ENCODE assay signal across 24 cellular contexts in genomic region chr3:105770410-105770809, GRCh38.
"Had no signal": no experiment of that assay in that cellular context is flagged by ENCODE, and none has a peak within 500 bp of the region (broad histone marks: within the 10 kb centered on the region; RNA-seq: fewer than 3 reads in every experiment).

No MANE protein-coding gene starts in this region.

- H3K4me3 Mint-ChIP-seq: activated naive CD4-positive, alpha-beta T cell treated with anti-CD3 and anti-CD28 coated beads, Interleukin-2, amount 10 ng/mL, durations not matched to agents 7 days and 5 days; mesothelial cell of epicardium; nephron; T-helper 2 cell treated with Interferon-gamma antibody and Interleukin-4, amounts not matched to agents 5 μg/mL and 100 μg/mL, for 36 hours; type B pancreatic cell; WTC11 had no signal

- H3K9me3 ChIP-seq: adrenal gland, ascending aorta, esophagus muscularis mucosa, left lung, neutrophil, ovary, prostate gland, SK-N-SH, stomach, suprapubic skin, vagina had no signal

- H3K36me3 Mint-ChIP-seq: WTC11 had no signal

- H3K4me3 ChIP-seq: adrenal gland, ascending aorta, esophagus muscularis mucosa, left lung, ovary, prostate gland, stomach, suprapubic skin, vagina had no signal

- H3K4me1 ChIP-seq: ascending aorta, prostate gland, suprapubic skin, vagina had no signal

- H3K9me3 Mint-ChIP-seq: nephron, WTC11 had no signal

- DNase-seq: activated effector memory CD4-positive, alpha-beta T cell treated with anti-CD3 and anti-CD28 coated beads, Interleukin-2, amount 50 U/mL, for 16 hours; activated naive CD4-positive, alpha-beta T cell treated with anti-CD3 and anti-CD28 coated beads, Interleukin-2, amount 10 ng/mL, durations not matched to agents 7 days and 5 days; adrenal gland; brain microvascular endothelial cell; central memory CD4-positive, alpha-beta T cell; effector memory CD4-positive, alpha-beta T cell; left lung; mammary epithelial cell; ovary; SK-N-SH; stimulated activated CD4-positive, alpha-beta T cell treated with anti-CD3 and anti-CD28 coated beads, Interleukin-12 subunit alpha, Interleukin-12 subunit beta, amount 100 ng/mL, for 4 hours; stimulated activated CD4-positive, alpha-beta T cell treated with anti-CD3 and anti-CD28 coated beads, Interleukin-4, amount 100 ng/mL, for 4 hours; stomach had no signal

- H3K36me3 ChIP-seq: adrenal gland, ascending aorta, brain microvascular endothelial cell, left lung, neutrophil, ovary, prostate gland, suprapubic skin, vagina had no signal

- ATAC-seq: left lung, WTC11 had no signal

- H3K27me3 ChIP-seq: adrenal gland, ascending aorta, brain microvascular endothelial cell, esophagus muscularis mucosa, left lung, neutrophil, ovary, stomach, suprapubic skin, vagina had no signal

- H3K27ac Mint-ChIP-seq: activated naive CD4-positive, alpha-beta T cell treated with anti-CD3 and anti-CD28 coated beads, Interleukin-2, amount 10 ng/mL, durations not matched to agents 7 days and 5 days; mesothelial cell of epicardium; T-helper 2 cell treated with Interferon-gamma antibody and Interleukin-4, amounts not matched to agents 5 μg/mL and 100 μg/mL, for 36 hours; type B pancreatic cell; WTC11 had no signal

- H3K27me3 Mint-ChIP-seq: activated naive CD4-positive, alpha-beta T cell treated with anti-CD3 and anti-CD28 coated beads, Interleukin-2, amount 10 ng/mL, durations not matched to agents 7 days and 5 days; type B pancreatic cell had no signal

- H3K27ac ChIP-seq: adrenal gland, ascending aorta, brain microvascular endothelial cell, esophagus muscularis mucosa, left lung, neutrophil, ovary, prostate gland, stomach, suprapubic skin, vagina had no signal
